33 cellular contexts compared by ENCODE assay signal in genomic region chr7:34282271-34282670, GRCh38.
"Had no signal": no experiment of that assay in that cellular context is flagged by ENCODE, and none has a peak within 500 bp of the region (broad histone marks: within the 10 kb centered on the region; RNA-seq: fewer than 3 reads in every experiment).

No MANE protein-coding gene starts in this region.

- H3K36me3 ChIP-seq: adrenal gland, breast epithelium, cardiac muscle cell, colonic mucosa, esophagus squamous epithelium, gastrocnemius medialis, heart left ventricle had no signal

- H3K9me3 Mint-ChIP-seq: activated CD4-positive, alpha-beta T cell treated with anti-CD3 and anti-CD28 coated beads, Interleukin-2, amount 10 ng/mL, durations not matched to agents 24 days and 14 days; activated naive CD8-positive, alpha-beta T cell treated with anti-CD3 and anti-CD28 coated beads for 36 hours had no signal

- FAIRE-seq: endometrium, endothelial cell of umbilical vein had no signal

- H3K27ac Mint-ChIP-seq: activated CD4-positive, alpha-beta memory T cell treated with anti-CD3 and anti-CD28 coated beads for 36 hours; activated CD4-positive, alpha-beta T cell treated with anti-CD3 and anti-CD28 coated beads for 36 hours; activated CD4-positive, alpha-beta T cell treated with anti-CD3 and anti-CD28 coated beads, Interleukin-2, amount 10 ng/mL, durations not matched to agents 24 days and 14 days; activated naive CD8-positive, alpha-beta T cell treated with anti-CD3 and anti-CD28 coated beads for 36 hours; activated naive CD8-positive, alpha-beta T cell treated with anti-CD3 and anti-CD28 coated beads, Interleukin-2, amount 50 U/mL, for 24 hours; activated T-cell treated with anti-CD3 and anti-CD28 coated beads, Interleukin-2, amount 50 U/mL, for 24 hours; activated T-cell treated with anti-CD3 and anti-CD28 coated beads, Interleukin-2, amount 50 U/mL, for 72 hours; brain had no signal

- H3K4me3 ChIP-seq: adrenal gland, breast epithelium, cardiac muscle cell, colonic mucosa, esophagus squamous epithelium, gastrocnemius medialis, heart left ventricle had no signal

- H3K36me3 Mint-ChIP-seq: activated CD4-positive, alpha-beta memory T cell treated with anti-CD3 and anti-CD28 coated beads for 36 hours; activated naive CD8-positive, alpha-beta T cell treated with anti-CD3 and anti-CD28 coated beads for 36 hours; brain had no signal

- H3K27me3 ChIP-seq: adrenal gland, breast epithelium, cardiac muscle cell, colonic mucosa, esophagus squamous epithelium, foreskin keratinocyte, gastrocnemius medialis, heart left ventricle had no signal

- H3K4me1 Mint-ChIP-seq: activated CD4-positive, alpha-beta T cell treated with anti-CD3 and anti-CD28 coated beads for 36 hours; activated naive CD8-positive, alpha-beta T cell treated with anti-CD3 and anti-CD28 coated beads for 36 hours; activated naive CD8-positive, alpha-beta T cell treated with anti-CD3 and anti-CD28 coated beads, Interleukin-2, amount 50 U/mL, for 24 hours; brain had no signal

- H3K27me3 Mint-ChIP-seq: activated CD4-positive, alpha-beta memory T cell treated with anti-CD3 and anti-CD28 coated beads for 36 hours; activated CD4-positive, alpha-beta T cell treated with anti-CD3 and anti-CD28 coated beads for 36 hours; activated CD4-positive, alpha-beta T cell treated with anti-CD3 and anti-CD28 coated beads, Interleukin-2, amount 10 ng/mL, durations not matched to agents 24 days and 14 days; activated naive CD8-positive, alpha-beta T cell treated with anti-CD3 and anti-CD28 coated beads for 36 hours; activated naive CD8-positive, alpha-beta T cell treated with anti-CD3 and anti-CD28 coated beads, Interleukin-2, amount 50 U/mL, for 24 hours; activated T-cell treated with anti-CD3 and anti-CD28 coated beads, Interleukin-2, amount 50 U/mL, for 24 hours; brain had no signal

- H3K4me1 ChIP-seq: adrenal gland, breast epithelium, colonic mucosa, esophagus squamous epithelium, foreskin keratinocyte, gastrocnemius medialis, heart left ventricle had no signal

- ATAC-seq: activated CD4-positive, alpha-beta T cell treated with anti-CD3 and anti-CD28 coated beads for 36 hours; activated naive CD8-positive, alpha-beta T cell treated with anti-CD3 and anti-CD28 coated beads, Interleukin-2, amount 50 U/mL, for 24 hours; activated T-cell treated with anti-CD3 and anti-CD28 coated beads, Interleukin-2, amount 50 U/mL, for 72 hours; foreskin keratinocyte; gastrocnemius medialis; heart left ventricle had no signal

- H3K4me3 Mint-ChIP-seq: activated CD4-positive, alpha-beta memory T cell treated with anti-CD3 and anti-CD28 coated beads for 36 hours; activated CD4-positive, alpha-beta T cell treated with anti-CD3 and anti-CD28 coated beads for 36 hours; activated CD4-positive, alpha-beta T cell treated with anti-CD3 and anti-CD28 coated beads, Interleukin-2, amount 10 ng/mL, durations not matched to agents 24 days and 14 days; activated naive CD8-positive, alpha-beta T cell treated with anti-CD3 and anti-CD28 coated beads for 36 hours; activated naive CD8-positive, alpha-beta T cell treated with anti-CD3 and anti-CD28 coated beads, Interleukin-2, amount 50 U/mL, for 24 hours; activated T-cell treated with anti-CD3 and anti-CD28 coated beads, Interleukin-2, amount 50 U/mL, for 24 hours; activated T-cell treated with anti-CD3 and anti-CD28 coated beads, Interleukin-2, amount 50 U/mL, for 72 hours; brain had no signal

- H3K27ac ChIP-seq: adrenal gland, breast epithelium, cardiac muscle cell, colonic mucosa, epithelial cell of prostate, esophagus squamous epithelium, foreskin keratinocyte, gastrocnemius medialis, heart left ventricle had no signal

- H3K9me3 ChIP-seq: adrenal gland, colonic mucosa, esophagus squamous epithelium had no signal

- DNase-seq: activated CD4-positive, alpha-beta memory T cell treated with anti-CD3 and anti-CD28 coated beads for 36 hours; activated CD4-positive, alpha-beta T cell treated with anti-CD3 and anti-CD28 coated beads for 36 hours; activated CD4-positive, alpha-beta T cell treated with anti-CD3 and anti-CD28 coated beads, Interleukin-2, amount 10 ng/mL, durations not matched to agents 24 days and 14 days; activated CD4-positive, CD25-positive, alpha-beta regulatory T cell; activated CD4-positive, CD25-positive, alpha-beta regulatory T cell treated with anti-CD3 and anti-CD28 coated beads, Interleukin-2, amount 50 U/mL, for 72 hours; activated CD8-positive, alpha-beta memory T cell treated with anti-CD3 and anti-CD28 coated beads, Interleukin-2, amount 50 U/mL, for 48 hours; activated gamma-delta T cell; activated naive CD4-positive, alpha-beta T cell treated with anti-CD3 and anti-CD28 coated beads, Interleukin-2, amount 50 U/mL, for 16 hours; activated naive CD4-positive, alpha-beta T cell treated with Interleukin-2 at 50 U/mL for 16 hours; activated naive CD8-positive, alpha-beta T cell treated with anti-CD3 and anti-CD28 coated beads for 36 hours; activated naive CD8-positive, alpha-beta T cell treated with anti-CD3 and anti-CD28 coated beads, Interleukin-2, amount 50 U/mL, for 24 hours; activated T-cell treated with anti-CD3 and anti-CD28 coated beads for 4 hours; activated T-cell treated with anti-CD3 and anti-CD28 coated beads, Interleukin-2, amount 50 U/mL, for 24 hours; activated T-cell treated with anti-CD3 and anti-CD28 coated beads, Interleukin-2, amount 50 U/mL, for 72 hours; adrenal gland; amygdala; aorta; central memory CD4-positive, alpha-beta T cell; cerebellar nuclear complex; colonic mucosa; effector CD8-positive, alpha-beta T cell; esophagus squamous epithelium; foreskin keratinocyte; gastrocnemius medialis; heart left ventricle; hypothalamus; T-helper 2 cell had no signal
